Comparison of ENCODE assay signal across 8 cellular contexts in the genomic region with DNA sequence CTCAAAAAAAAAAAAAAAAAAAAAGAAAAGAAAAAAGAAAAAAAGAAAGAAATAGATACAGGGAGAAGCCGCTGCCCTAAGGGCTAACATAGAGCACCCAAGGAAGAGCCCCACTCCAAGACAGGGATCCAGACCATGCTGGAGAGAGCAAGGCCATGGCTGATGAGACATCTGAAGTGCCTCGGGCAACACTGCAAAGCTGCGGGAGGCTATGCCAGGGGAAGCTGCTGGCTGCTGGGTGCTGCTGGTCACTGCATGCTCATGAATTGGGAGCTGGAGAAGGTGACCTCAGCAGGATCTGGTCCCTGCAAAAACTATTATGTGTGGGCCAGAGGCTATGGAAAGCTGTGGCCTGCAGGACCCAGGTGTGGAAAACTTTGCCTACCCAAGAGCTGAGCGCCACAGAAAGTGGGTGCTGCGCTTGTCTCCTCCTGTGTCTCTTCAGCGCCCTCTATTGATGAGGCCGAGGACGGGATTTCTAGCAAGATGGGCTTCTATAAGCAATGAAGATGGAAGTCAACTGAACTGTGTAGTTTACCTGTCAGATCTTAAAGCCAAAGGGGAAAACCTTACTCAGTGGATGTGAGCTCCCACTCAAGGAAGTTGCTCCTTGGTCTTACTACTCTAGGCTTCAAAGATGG. TPM values are rescaled to one million over a fixed set of nuclear protein-coding genes. Genes with fewer than 3 reads are reported as not detected.
DNase-seq lines count a peak whose midpoint lies in the region; ATAC-seq and TF ChIP-seq lines count a peak whose summit lies in the region.

No MANE protein-coding gene starts in this region.

- 17 to 20% methylated on average over 8 of the region's 8 CpGs for WGBS in GM23248 (ENCODE audit: low coverage in 1 of 2, low lambda C conversion rate in 2 of 2, missing lambda C conversion rate in 2 of 2), 2 experiments
- WGBS in lung, 2 donors: 25 to 31% methylated on average over 8 of the region's 8 CpGs

- no peaks in the 10 kb centered on the region for H4K20me1 ChIP-seq in GM23248 (ENCODE audit: insufficient read depth)

- no peaks in the 10 kb centered on the region for H3K9me2 ChIP-seq in GM23248 (ENCODE audit: insufficient read depth)

- no peaks in the 10 kb centered on the region for H3K79me2 ChIP-seq in GM23248 (ENCODE audit: insufficient read depth)

- in situ Hi-C loops in GM23248 (cut with MboI): loop anchor here (10.0 kb wide), 1 partner anchor 84 kb away; no protein-coding TSS in a partner anchor

- H3K9me3 ChIP-seq in AG04450 (ENCODE audit: control insufficient read depth, insufficient read depth, low read length) (no peaks in the 10 kb centered on the region), GM23248 (ENCODE audit: low read depth) (no peaks in the 10 kb centered on the region), colonic mucosa (no peaks in the 10 kb centered on the region), lung (ENCODE audit: control insufficient read depth in 2 of 2, insufficient read depth in 1 of 2, low read length in 1 of 2) (no peaks in the 10 kb centered on the region)

- no peak overlapping the region for H3K27ac ChIP-seq in AG04450 (ENCODE audit: low read depth, low read length)
- no peak overlapping the region for H3K27ac ChIP-seq in GM23248
- H3K27ac ChIP-seq in colonic mucosa: no peak overlapping the region
- H3K27ac ChIP-seq in lung (ENCODE audit: low read depth in 1 of 2, low read length in 1 of 2): no peak overlapping the region

- no peak overlapping the region for H2AFZ ChIP-seq in GM23248

- DNase-seq in AG04450 (ENCODE audit: low read depth, low spot score) (peak; percentile 33), GM23248 (peak; percentile 81), NCI-H460 (ENCODE audit: extremely low read depth, low read depth) (peak; percentile 71), colonic mucosa (peak; percentile 83), lung (ENCODE audit: low spot score) (peak; percentile 67)
- DNase-seq in activated CD4-positive, CD25-positive, alpha-beta regulatory T cell treated with anti-CD3 and anti-CD28 coated beads, Interleukin-2, amount 50 U/mL, for 72 hours: peak; percentile 63
- DNase-seq in stimulated activated CD8-positive, alpha-beta memory T cell treated with anti-CD3 and anti-CD28 coated beads, Interleukin-2, amount 100 ng/mL, for 48 hours (ENCODE audit: low read depth in 2 of 2): peak; percentile 51 to 66

- H3K9ac ChIP-seq in GM23248 (no peak overlapping the region), colonic mucosa (ENCODE audit: low read depth in 2 of 2, low read length in 2 of 2) (no peak overlapping the region)

- no peaks in the 10 kb centered on the region for H3K4me1 ChIP-seq in GM23248 (ENCODE audit: insufficient read depth)
- H3K4me1 ChIP-seq in colonic mucosa: no peaks in the 10 kb centered on the region
- no peaks in the 10 kb centered on the region for H3K4me1 ChIP-seq in lung (ENCODE audit: control insufficient read depth in 2 of 2, insufficient read depth in 2 of 2, low read length in 2 of 2)

- CTCF ChIA-PET in AG04450 (lab: Charles Lee): interaction anchor here (0.5 to 9.5 kb wide), 30 partner anchors 9 to 348 kb away, joined by 3 to 98 read pairs (median 3); a partner anchor contains a TSS

- H3K27me3 ChIP-seq in AG04450 (ENCODE audit: control insufficient read depth, insufficient read depth, low read length) (no peaks in the 10 kb centered on the region), GM23248 (replicated peaks; ENCODE audit: insufficient read depth) (peaks cover 11% of the 10 kb centered on the region), colonic mucosa (no peaks in the 10 kb centered on the region), lung (ENCODE audit: control insufficient read depth, insufficient read depth) (no peaks in the 10 kb centered on the region)

- no peak overlapping the region for H3K4me2 ChIP-seq in GM23248 (ENCODE audit: unreplicated experiment)

- H3K4me3 ChIP-seq in AG04450 (ENCODE audit: low read depth, low read length) (no peak overlapping the region), GM23248 (no peak overlapping the region), colonic mucosa (no peak overlapping the region), lung (no peak overlapping the region)

- H3K36me3 ChIP-seq in GM23248 (ENCODE audit: low read depth) (no peaks in the 10 kb centered on the region), colonic mucosa (no peaks in the 10 kb centered on the region), lung (ENCODE audit: control insufficient read depth in 2 of 2, insufficient read depth in 2 of 2, low read length in 2 of 2) (no peaks in the 10 kb centered on the region)

- POLR2A ChIA-PET in AG04450 (lab: Yijun Ruan, JAX): no interaction called here

- ATAC-seq in lung (ENCODE audit: insufficient read depth, low FRiP score): no peak
- no peak for ATAC-seq in HG03095 (IDR thresholded peaks at IDR 0.05; ENCODE audit: unreplicated experiment)

- intact Hi-C loops in colonic mucosa (cut with DNase I): loop anchor here (1.0 to 5.0 kb wide), 2 partner anchors 62 to 78 kb away; no protein-coding TSS in a partner anchor

- TF ChIP-seq CTCF in AG04450 (IDR thresholded peaks at IDR 0.05; ENCODE audit: low read depth, low read length) (peak; percentile 89), colonic mucosa (IDR thresholded peaks at IDR 0.05) (peak; percentile 75), lung (IDR thresholded peaks at IDR 0.05; ENCODE audit: control extremely low read depth, extremely low read depth) (peak; percentile 38)

- no peaks in the 10 kb centered on the region for H3F3A ChIP-seq in GM23248 (ENCODE audit: insufficient read depth)

RNA-seq across cellular contexts. Expression of a gene that starts 17.3 kb away (rescaled TPM):
- polyA plus RNA-seq in AG04450 (2011; rRNA removed) (0.16 and 0.46 TPM in 2 replicates), GM23248 (2016; fragmentation: Nextera tagmentation; extraction: Ambion mirVana) (not detected in 2 replicates), lung (10 to 100 TPM; 13.1 to 14.3 TPM)
- 0.14 and 0.26 TPM in 2 replicates for polyA minus RNA-seq in AG04450 (2011; rRNA and poly(A)+ RNA removed)
- total RNA-seq in GM23248 (2014; rRNA removed; shearing (Covaris generic)): not detected in 2 replicates
- total RNA-seq in NCI-H460 (2014; rRNA removed; shearing (Covaris generic)): 4.6 and 4.7 TPM in 2 replicates
- 34.1 and 37.9 TPM in 2 replicates for polyA plus RNA-seq in NCI-H460 (2014; cell fraction: nucleus; rRNA removed)
- total RNA-seq in colonic mucosa (10 to 100 TPM; 20.2 to 28.3 TPM), lung (10 to 100 TPM in 1 of 2 donors, 1 to 10 TPM in 1; 6.5 to 19.4 TPM)

RNA-seq across cellular contexts. Expression of a gene that starts 32.0 kb away (rescaled TPM):
- polyA plus RNA-seq in AG04450 (2011; rRNA removed): 0.12 and 0.14 TPM in 2 replicates
- 0.26 and 0.37 TPM in 2 replicates for polyA minus RNA-seq in AG04450 (2011; rRNA and poly(A)+ RNA removed)
- total RNA-seq in GM23248 (2014; rRNA removed; shearing (Covaris generic)): not detected in 2 replicates
- not detected in 2 replicates for polyA plus RNA-seq in GM23248 (2016; fragmentation: Nextera tagmentation; extraction: Ambion mirVana)
- not detected in 2 replicates for total RNA-seq in NCI-H460 (2014; rRNA removed; shearing (Covaris generic))
- polyA plus RNA-seq in NCI-H460 (2014; cell fraction: nucleus; rRNA removed): not detected in 2 replicates
- under 1 TPM; 0.17 to 0.37 TPM for total RNA-seq in colonic mucosa
- under 1 TPM; 0.06 to 0.09 TPM for total RNA-seq in lung
- polyA plus RNA-seq in lung: under 1 TPM; 0.07 to 0.14 TPM

RNA-seq across cellular contexts. Expression of a gene that starts 41.4 kb away (rescaled TPM):
- 15.9 and 17.7 TPM in 2 replicates for polyA plus RNA-seq in AG04450 (2011; rRNA removed)
- 3.0 and 4.4 TPM in 2 replicates for polyA minus RNA-seq in AG04450 (2011; rRNA and poly(A)+ RNA removed)
- total RNA-seq in GM23248 (2014; rRNA removed; shearing (Covaris generic)): 32.0 and 45.3 TPM in 2 replicates
- 23.9 and 26.0 TPM in 2 replicates for polyA plus RNA-seq in GM23248 (2016; fragmentation: Nextera tagmentation; extraction: Ambion mirVana)
- total RNA-seq in NCI-H460 (2014; rRNA removed; shearing (Covaris generic)): 15.0 and 16.9 TPM in 2 replicates
- 37.5 and 38.1 TPM in 2 replicates for polyA plus RNA-seq in NCI-H460 (2014; cell fraction: nucleus; rRNA removed)
- 10 to 100 TPM; 14.2 to 20.2 TPM for total RNA-seq in colonic mucosa
- 10 to 100 TPM; 27.6 to 28.0 TPM for total RNA-seq in lung
- 10 to 100 TPM; 18.2 to 20.3 TPM for polyA plus RNA-seq in lung

RNA-seq across cellular contexts. Expression of a gene that starts 44.0 kb away (rescaled TPM):
- polyA plus RNA-seq in AG04450 (2011; rRNA removed) (35.2 and 39.3 TPM in 2 replicates), GM23248 (2016; fragmentation: Nextera tagmentation; extraction: Ambion mirVana) (45.9 and 46.2 TPM in 2 replicates), lung (10 to 100 TPM; 60.4 to 88.7 TPM)
- polyA minus RNA-seq in AG04450 (2011; rRNA and poly(A)+ RNA removed): 12.9 and 15.2 TPM in 2 replicates
- 48.7 and 65.9 TPM in 2 replicates for total RNA-seq in GM23248 (2014; rRNA removed; shearing (Covaris generic))
- 35.3 and 44.2 TPM in 2 replicates for total RNA-seq in NCI-H460 (2014; rRNA removed; shearing (Covaris generic))
- polyA plus RNA-seq in NCI-H460 (2014; cell fraction: nucleus; rRNA removed): 63.0 and 70.1 TPM in 2 replicates
- total RNA-seq in colonic mucosa (10 to 100 TPM; 31.1 to 64.6 TPM), lung (10 to 100 TPM; 23.7 to 38.0 TPM)

RNA-seq across cellular contexts. Expression of a gene that starts 49.8 kb away (rescaled TPM):
- polyA plus RNA-seq in AG04450 (2011; rRNA removed): 43.1 and 55.1 TPM in 2 replicates
- 14.8 and 17.5 TPM in 2 replicates for polyA minus RNA-seq in AG04450 (2011; rRNA and poly(A)+ RNA removed)
- 36.7 and 53.5 TPM in 2 replicates for total RNA-seq in GM23248 (2014; rRNA removed; shearing (Covaris generic))
- 75.7 and 76.6 TPM in 2 replicates for polyA plus RNA-seq in GM23248 (2016; fragmentation: Nextera tagmentation; extraction: Ambion mirVana)
- total RNA-seq in NCI-H460 (2014; rRNA removed; shearing (Covaris generic)): 66.8 and 90.4 TPM in 2 replicates
- polyA plus RNA-seq in NCI-H460 (2014; cell fraction: nucleus; rRNA removed): 155 and 177 TPM in 2 replicates
- total RNA-seq in colonic mucosa: 100 to 1,000 TPM in 1 of 2 donors, 10 to 100 TPM in 1; 55.6 to 122 TPM
- 10 to 100 TPM; 32.7 to 46.6 TPM for total RNA-seq in lung
- polyA plus RNA-seq in lung: 10 to 100 TPM; 35.8 to 56.8 TPM

Comparison
In these comparisons a context has a peak if more than half of its experiments do, and no peak if none do; other contexts are left out.
1. DNase-seq: peak in every context shown above with its lines; median percentile 83 in colonic mucosa; 81 in GM23248; 71 in NCI-H460; 67 in lung; 63 in activated CD4-positive, CD25-positive, alpha-beta regulatory T cell treated with anti-CD3 and anti-CD28 coated beads, Interleukin-2, amount 50 U/mL, for 72 hours; 58 in stimulated activated CD8-positive, alpha-beta memory T cell treated with anti-CD3 and anti-CD28 coated beads, Interleukin-2, amount 100 ng/mL, for 48 hours; 33 in AG04450.
2. CTCF ChIP-seq: peak in every context shown above with its lines; median percentile 89 in AG04450; 75 in colonic mucosa; 38 in lung.